11 cellular contexts compared by ENCODE assay signal in genomic region chr14:92687681-92688433, GRCh38.
DNase-seq lines count a peak whose midpoint lies in the region; ATAC-seq and TF ChIP-seq lines count a peak whose summit lies in the region.
"Had no signal": no experiment of that assay in that cellular context is flagged by ENCODE, and none has a peak within 500 bp of the region (broad histone marks: within the 10 kb centered on the region; RNA-seq: fewer than 3 reads in every experiment).

No MANE protein-coding gene starts in this region.

- no peaks in the 10 kb centered on the region for H3K36me3 Mint-ChIP-seq in MCF 10A (ENCODE audit: insufficient read depth, unreplicated experiment)

- intact Hi-C loops in right cardiac atrium (cut with DNase I) (no loop called here), sigmoid colon (cut with DNase I) (loop anchor here (2.0 to 5.0 kb wide), 2 partner anchors 95 to 566 kb away; partner anchors contain the start of genes CPSF2 and NDUFB1), MCF 10A (cut with micrococcal nuclease) (no loop called here)

- TF ChIP-seq CTCF in sigmoid colon (IDR thresholded peaks at IDR 0.05), result no peak
- TF ChIP-seq CTCF in MCF 10A (IDR thresholded peaks at IDR 0.05; ENCODE audit: unreplicated experiment), result no peak

- peak overlapping the region; percentile 23 for H3K9ac ChIP-seq in HUES6 (ENCODE audit: low read length)

- peaks cover 4% of the 10 kb centered on the region for H3K4me1 Mint-ChIP-seq in MCF 10A (ENCODE audit: insufficient read depth, unreplicated experiment)

- no TSS peak for BruUV-seq in MCF 10A (replicated peaks; lab: Mats Ljungman, UMichigan)

- 40% methylated on average over 80 of the region's 80 CpGs for WGBS in right cardiac atrium
- WGBS in sigmoid colon, 2 donors, result 46 to 74% methylated on average over 80 of the region's 80 CpGs

- H3K27ac ChIP-seq in HUES6 (ENCODE audit: low read depth, low read length) (no peak overlapping the region), right cardiac atrium (ENCODE audit: low read length) (no peak overlapping the region), sigmoid colon (peak overlapping the region; percentile 41 to 74 (median 66))

- no peaks in the 10 kb centered on the region for H3K27me3 Mint-ChIP-seq in MCF 10A (ENCODE audit: insufficient read depth, unreplicated experiment)

- ATAC-seq in right cardiac atrium, result peak; percentile 46 to 73

- no peak overlapping the region for H3K4me3 Mint-ChIP-seq in MCF 10A (ENCODE audit: unreplicated experiment)
- H3K4me3 Mint-ChIP-seq: activated T-cell treated with anti-CD3 and anti-CD28 coated beads, Interleukin-2, amount 50 U/mL, for 72 hours; immature natural killer cell had no signal

- TF ChIP-seq EP300 in sigmoid colon (IDR thresholded peaks at IDR 0.05), result no peak

- no peaks in the 10 kb centered on the region for H3K9me3 Mint-ChIP-seq in MCF 10A (ENCODE audit: unreplicated experiment)
- H3K9me3 Mint-ChIP-seq: activated T-cell treated with anti-CD3 and anti-CD28 coated beads, Interleukin-2, amount 50 U/mL, for 72 hours; immature natural killer cell had no signal

- POLR2A ChIA-PET in MCF 10A (lab: Yijun Ruan, JAX), result no interaction called here

- H3K36me3 ChIP-seq in HUES6 (ENCODE audit: control insufficient read depth, insufficient read depth, low read length) (no peaks in the 10 kb centered on the region), sigmoid colon (peaks cover 4 to 27% (median 11%) of the 10 kb centered on the region in 4 donors)

- H3K27me3 ChIP-seq in HUES6 (ENCODE audit: control insufficient read depth, insufficient read depth, low read length), result peaks cover 33% of the 10 kb centered on the region
- H3K27me3 ChIP-seq in right cardiac atrium (ENCODE audit: control insufficient read depth, insufficient read depth), result no peaks in the 10 kb centered on the region
- H3K27me3 ChIP-seq in sigmoid colon, result no peaks in the 10 kb centered on the region

- H3K27ac Mint-ChIP-seq in MCF 10A (ENCODE audit: low read depth, unreplicated experiment), result no peak overlapping the region
- H3K27ac Mint-ChIP-seq: activated T-cell treated with anti-CD3 and anti-CD28 coated beads, Interleukin-2, amount 50 U/mL, for 72 hours had no signal

- DNase-seq in SK-N-DZ (ENCODE audit: low spot score) (peak; percentile 43), right cardiac atrium (peak; percentile 72 to 84 (median 81)), sigmoid colon (peak; percentile 76), AG08396 (ENCODE audit: low spot score) (no peak), MCF 10A (ENCODE audit: unreplicated experiment) (no peak), HT-29 (ENCODE audit: low spot score) (no peak)
- no peak for DNase-seq in activated CD4-positive, CD25-positive, alpha-beta regulatory T cell treated with anti-CD3 and anti-CD28 coated beads, Interleukin-2, amount 50 U/mL, for 72 hours
- DNase-seq: activated T-cell treated with anti-CD3 and anti-CD28 coated beads, Interleukin-2, amount 50 U/mL, for 72 hours; GDM1; immature natural killer cell had no signal

- H3K4me3 ChIP-seq in HUES6 (ENCODE audit: low read depth, low read length), result peak overlapping the region; percentile 71
- H3K4me3 ChIP-seq in right cardiac atrium (ENCODE audit: low read length), result peak overlapping the region; percentile 27
- H3K4me3 ChIP-seq in sigmoid colon, result peak overlapping the region; percentile 11 to 46 (median 38)

- H3K4me1 ChIP-seq in HUES6 (ENCODE audit: control insufficient read depth, insufficient read depth, low read length) (peaks cover 5% of the 10 kb centered on the region; the same call in 1 of the 2 replicates), right cardiac atrium (ENCODE audit: control insufficient read depth, insufficient read depth, low read length) (peaks cover 5% of the 10 kb centered on the region), sigmoid colon (peaks cover 0 to 33% (median 30%) of the 10 kb centered on the region in 4 donors)

- CTCF ChIA-PET in MCF 10A (lab: Yijun Ruan, JAX), result interaction anchor here (0.5 to 1.2 kb wide), 8 partner anchors 34 to 581 kb away, joined by 3 to 6 read pairs (median 4); partner anchors contain the start of genes ATXN3 and LGMN

- TF ChIP-seq POLR2A in sigmoid colon (IDR thresholded peaks at IDR 0.05), result no peak

- no peaks in the 10 kb centered on the region for H3K9me3 ChIP-seq in HUES6 (ENCODE audit: control insufficient read depth, insufficient read depth, low read depth, low read length)
- no peaks in the 10 kb centered on the region for H3K9me3 ChIP-seq in right cardiac atrium (ENCODE audit: control insufficient read depth, low read length)
- H3K9me3 ChIP-seq in sigmoid colon, result no peaks in the 10 kb centered on the region

Comparison
In these comparisons a context has a peak if more than half of its experiments do, and no peak if none do; other contexts are left out.
1. H3K27ac ChIP-seq: peak in sigmoid colon (4 of 4); none in HUES6 (single experiment) and right cardiac atrium (single experiment).
2. DNase-seq: peak in SK-N-DZ (single experiment), right cardiac atrium (3 of 3) and sigmoid colon (single experiment); none in AG08396 (single experiment), MCF 10A (single experiment), HT-29 (single experiment) and activated CD4-positive, CD25-positive, alpha-beta regulatory T cell treated with anti-CD3 and anti-CD28 coated beads, Interleukin-2, amount 50 U/mL, for 72 hours (single experiment).
3. Peak in every context shown above with its lines, with median percentiles within 50 percentile points of each other: H3K4me3 ChIP-seq.